2 cellular contexts compared by ENCODE assay signal in the genomic region with DNA sequence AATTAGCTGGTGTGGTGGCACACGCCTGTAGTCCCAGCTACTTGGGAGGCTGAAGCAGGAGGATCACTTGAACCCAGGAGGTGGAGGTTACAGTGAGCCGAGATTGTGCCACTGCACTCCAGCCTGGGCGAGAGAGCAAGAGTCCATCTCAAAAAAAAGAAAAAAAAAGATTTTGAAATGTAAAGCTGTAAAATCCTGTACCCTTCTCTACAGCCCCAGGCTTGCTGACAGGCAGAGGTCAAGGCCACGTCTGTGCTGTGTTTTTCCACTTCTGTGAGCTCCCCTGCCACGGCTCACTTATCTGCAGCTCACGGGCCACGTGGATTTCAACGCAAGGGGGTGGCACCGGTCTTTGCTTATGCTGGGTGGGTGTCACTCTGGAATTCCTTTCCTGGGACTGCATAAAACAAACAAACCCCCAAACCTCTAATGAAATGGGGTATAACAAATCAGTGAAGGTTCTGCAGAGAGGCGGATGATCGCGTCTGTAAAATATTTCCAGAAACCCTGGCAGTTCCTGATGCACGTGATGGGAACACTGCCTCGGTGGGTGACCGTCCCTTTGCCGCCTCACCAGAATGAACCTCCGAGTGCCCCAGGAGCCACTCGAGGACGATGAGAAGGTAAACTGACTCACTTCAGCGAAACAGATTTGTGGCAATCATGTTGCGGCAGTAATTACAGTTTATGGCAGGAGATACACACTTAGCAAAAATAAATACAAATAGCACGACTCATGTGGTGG.
A peak's percentile ranks its signal among the peaks of the same experiment; 100 is the strongest.
TF ChIP-seq lines count a peak whose summit lies in the region.

No MANE protein-coding gene starts in this region.

TF ChIP-seq in HepG2, 621 proteins besides CTCF, POLR2A, EP300 and RAD21 (continues in another document):
- no peak for TF ChIP-seq HCFC1 (IDR thresholded peaks at IDR 0.05; ENCODE audit: low read depth, low read length)
- TF ChIP-seq, protein P1, sequence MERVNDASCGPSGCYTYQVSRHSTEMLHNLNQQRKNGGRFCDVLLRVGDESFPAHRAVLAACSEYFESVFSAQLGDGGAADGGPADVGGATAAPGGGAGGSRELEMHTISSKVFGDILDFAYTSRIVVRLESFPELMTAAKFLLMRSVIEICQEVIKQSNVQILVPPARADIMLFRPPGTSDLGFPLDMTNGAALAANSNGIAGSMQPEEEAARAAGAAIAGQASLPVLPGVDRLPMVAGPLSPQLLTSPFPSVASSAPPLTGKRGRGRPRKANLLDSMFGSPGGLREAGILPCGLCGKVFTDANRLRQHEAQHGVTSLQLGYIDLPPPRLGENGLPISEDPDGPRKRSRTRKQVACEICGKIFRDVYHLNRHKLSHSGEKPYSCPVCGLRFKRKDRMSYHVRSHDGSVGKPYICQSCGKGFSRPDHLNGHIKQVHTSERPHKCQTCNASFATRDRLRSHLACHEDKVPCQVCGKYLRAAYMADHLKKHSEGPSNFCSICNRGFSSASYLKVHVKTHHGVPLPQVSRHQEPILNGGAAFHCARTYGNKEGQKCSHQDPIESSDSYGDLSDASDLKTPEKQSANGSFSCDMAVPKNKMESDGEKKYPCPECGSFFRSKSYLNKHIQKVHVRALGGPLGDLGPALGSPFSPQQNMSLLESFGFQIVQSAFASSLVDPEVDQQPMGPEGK (CRISPR knock-in tag; IDR thresholded peaks at IDR 0.05), result peak; percentile 66
- TF ChIP-seq TBX2 (CRISPR knock-in tag; IDR thresholded peaks at IDR 0.05; ENCODE audit: borderline replicate concordance), result peak; percentile 26; the same call in 1 of the 2 replicates
- peak; percentile 56; the same call in 1 of the 2 replicates for TF ChIP-seq THAP11 (CRISPR knock-in tag; IDR thresholded peaks at IDR 0.05)
- TF ChIP-seq, protein P2, sequence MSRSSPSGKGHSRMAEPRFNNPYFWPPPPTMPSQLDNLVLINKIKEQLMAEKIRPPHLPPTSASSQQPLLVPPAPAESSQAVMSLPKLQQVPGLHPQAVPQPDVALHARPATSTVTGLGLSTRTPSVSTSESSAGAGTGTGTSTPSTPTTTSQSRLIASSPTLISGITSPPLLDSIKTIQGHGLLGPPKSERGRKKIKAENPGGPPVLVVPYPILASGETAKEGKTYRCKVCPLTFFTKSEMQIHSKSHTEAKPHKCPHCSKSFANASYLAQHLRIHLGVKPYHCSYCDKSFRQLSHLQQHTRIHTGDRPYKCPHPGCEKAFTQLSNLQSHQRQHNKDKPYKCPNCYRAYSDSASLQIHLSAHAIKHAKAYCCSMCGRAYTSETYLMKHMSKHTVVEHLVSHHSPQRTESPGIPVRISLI (CRISPR knock-in tag; IDR thresholded peaks at IDR 0.05; ENCODE audit: borderline replicate concordance), result peak; percentile 90
- peak; percentile 99 for TF ChIP-seq GFI1 (CRISPR knock-in tag; IDR thresholded peaks at IDR 0.05; ENCODE audit: borderline replicate concordance)
- TF ChIP-seq SRSF9 (IDR thresholded peaks at IDR 0.05; ENCODE audit: borderline replicate concordance, insufficient read depth, low read depth, low read length, poor library complexity, severe bottlenecking), result no peak
- no peak; the same call in 1 of the 2 replicates for TF ChIP-seq HMG20A (CRISPR knock-in tag; IDR thresholded peaks at IDR 0.05; ENCODE audit: borderline replicate concordance)
- TF ChIP-seq, protein P3, sequence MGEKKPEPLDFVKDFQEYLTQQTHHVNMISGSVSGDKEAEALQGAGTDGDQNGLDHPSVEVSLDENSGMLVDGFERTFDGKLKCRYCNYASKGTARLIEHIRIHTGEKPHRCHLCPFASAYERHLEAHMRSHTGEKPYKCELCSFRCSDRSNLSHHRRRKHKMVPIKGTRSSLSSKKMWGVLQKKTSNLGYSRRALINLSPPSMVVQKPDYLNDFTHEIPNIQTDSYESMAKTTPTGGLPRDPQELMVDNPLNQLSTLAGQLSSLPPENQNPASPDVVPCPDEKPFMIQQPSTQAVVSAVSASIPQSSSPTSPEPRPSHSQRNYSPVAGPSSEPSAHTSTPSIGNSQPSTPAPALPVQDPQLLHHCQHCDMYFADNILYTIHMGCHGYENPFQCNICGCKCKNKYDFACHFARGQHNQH (CRISPR knock-in tag; IDR thresholded peaks at IDR 0.05), result peak; percentile 82; the same call in 1 of the 2 replicates
- TF ChIP-seq, protein P4, sequence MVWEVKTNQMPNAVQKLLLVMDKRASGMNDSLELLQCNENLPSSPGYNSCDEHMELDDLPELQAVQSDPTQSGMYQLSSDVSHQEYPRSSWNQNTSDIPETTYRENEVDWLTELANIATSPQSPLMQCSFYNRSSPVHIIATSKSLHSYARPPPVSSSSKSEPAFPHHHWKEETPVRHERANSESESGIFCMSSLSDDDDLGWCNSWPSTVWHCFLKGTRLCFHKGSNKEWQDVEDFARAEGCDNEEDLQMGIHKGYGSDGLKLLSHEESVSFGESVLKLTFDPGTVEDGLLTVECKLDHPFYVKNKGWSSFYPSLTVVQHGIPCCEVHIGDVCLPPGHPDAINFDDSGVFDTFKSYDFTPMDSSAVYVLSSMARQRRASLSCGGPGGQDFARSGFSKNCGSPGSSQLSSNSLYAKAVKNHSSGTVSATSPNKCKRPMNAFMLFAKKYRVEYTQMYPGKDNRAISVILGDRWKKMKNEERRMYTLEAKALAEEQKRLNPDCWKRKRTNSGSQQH (CRISPR knock-in tag; IDR thresholded peaks at IDR 0.05; ENCODE audit: low read depth), result no peak
- peak; percentile 89; the same call in 1 of the 2 replicates for TF ChIP-seq MTA1 (CRISPR knock-in tag; IDR thresholded peaks at IDR 0.05; ENCODE audit: borderline replicate concordance)
- TF ChIP-seq, protein P5, sequence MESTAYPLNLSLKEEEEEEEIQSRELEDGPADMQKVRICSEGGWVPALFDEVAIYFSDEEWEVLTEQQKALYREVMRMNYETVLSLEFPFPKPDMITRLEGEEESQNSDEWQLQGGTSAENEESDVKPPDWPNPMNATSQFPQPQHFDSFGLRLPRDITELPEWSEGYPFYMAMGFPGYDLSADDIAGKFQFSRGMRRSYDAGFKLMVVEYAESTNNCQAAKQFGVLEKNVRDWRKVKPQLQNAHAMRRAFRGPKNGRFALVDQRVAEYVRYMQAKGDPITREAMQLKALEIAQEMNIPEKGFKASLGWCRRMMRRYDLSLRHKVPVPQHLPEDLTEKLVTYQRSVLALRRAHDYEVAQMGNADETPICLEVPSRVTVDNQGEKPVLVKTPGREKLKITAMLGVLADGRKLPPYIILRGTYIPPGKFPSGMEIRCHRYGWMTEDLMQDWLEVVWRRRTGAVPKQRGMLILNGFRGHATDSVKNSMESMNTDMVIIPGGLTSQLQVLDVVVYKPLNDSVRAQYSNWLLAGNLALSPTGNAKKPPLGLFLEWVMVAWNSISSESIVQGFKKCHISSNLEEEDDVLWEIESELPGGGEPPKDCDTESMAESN (CRISPR knock-in tag; conservative IDR thresholded peaks at IDR 0.05), result no peak
- TF ChIP-seq, protein P6, sequence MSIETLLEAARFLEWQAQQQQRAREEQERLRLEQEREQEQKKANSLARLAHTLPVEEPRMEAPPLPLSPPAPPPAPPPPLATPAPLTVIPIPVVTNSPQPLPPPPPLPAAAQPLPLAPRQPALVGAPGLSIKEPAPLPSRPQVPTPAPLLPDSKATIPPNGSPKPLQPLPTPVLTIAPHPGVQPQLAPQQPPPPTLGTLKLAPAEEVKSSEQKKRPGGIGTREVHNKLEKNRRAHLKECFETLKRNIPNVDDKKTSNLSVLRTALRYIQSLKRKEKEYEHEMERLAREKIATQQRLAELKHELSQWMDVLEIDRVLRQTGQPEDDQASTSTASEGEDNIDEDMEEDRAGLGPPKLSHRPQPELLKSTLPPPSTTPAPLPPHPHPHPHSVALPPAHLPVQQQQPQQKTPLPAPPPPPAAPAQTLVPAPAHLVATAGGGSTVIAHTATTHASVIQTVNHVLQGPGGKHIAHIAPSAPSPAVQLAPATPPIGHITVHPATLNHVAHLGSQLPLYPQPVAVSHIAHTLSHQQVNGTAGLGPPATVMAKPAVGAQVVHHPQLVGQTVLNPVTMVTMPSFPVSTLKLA (IDR thresholded peaks at IDR 0.05), result 0 out of 2 replicates have a peak, but pooled peaks have one; percentile 13
- no peak for TF ChIP-seq SMAD1 (CRISPR knock-in tag; IDR thresholded peaks at IDR 0.05; ENCODE audit: borderline replicate concordance, low read depth)
- peak; percentile 36; the same call in 1 of the 2 replicates for TF ChIP-seq BCL6 (CRISPR knock-in tag; IDR thresholded peaks at IDR 0.05)

TF ChIP-seq in SK-N-SH, 30 proteins besides CTCF, POLR2A, EP300 and RAD21:
- TF ChIP-seq JUND (IDR thresholded peaks at IDR 0.05) (no peak), GABPA (IDR thresholded peaks at IDR 0.05; ENCODE audit: low read depth) (no peak)
